In the genomic region with DNA sequence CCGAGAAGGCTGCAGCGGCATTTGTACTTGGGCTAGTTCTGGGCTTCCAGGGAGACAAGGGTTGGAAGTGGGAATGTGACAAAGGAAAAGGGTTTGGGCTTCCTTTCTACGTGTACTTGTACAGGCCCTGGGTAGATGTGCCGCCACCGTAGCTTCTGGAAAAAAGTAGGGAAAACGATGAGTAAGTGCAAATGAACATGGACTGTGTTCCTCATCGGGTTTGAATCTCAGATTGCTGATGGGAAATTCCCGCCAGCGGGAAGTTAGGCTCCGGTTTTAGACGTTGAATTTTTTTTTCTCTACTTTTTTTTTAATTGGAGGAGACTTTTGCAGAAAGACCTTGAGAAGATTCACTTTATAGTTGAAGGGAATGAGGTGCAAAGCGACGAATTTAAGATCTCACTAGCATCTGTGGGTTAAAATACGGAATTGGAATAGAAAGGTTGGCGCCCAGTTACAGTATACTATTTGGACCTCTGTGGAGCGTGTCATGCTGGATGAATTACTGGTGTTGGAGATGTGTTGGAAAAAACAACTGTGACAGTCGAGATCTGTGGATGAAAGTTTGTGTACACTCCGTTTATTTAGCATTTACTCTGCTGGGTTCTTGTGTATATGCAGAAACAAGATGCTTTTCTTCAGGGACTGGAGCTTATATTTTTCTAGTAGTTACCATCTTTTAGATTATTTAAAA, we compare ENCODE assay signal across 8 cellular contexts. TPM values are rescaled to one million over a fixed set of nuclear protein-coding genes. Genes with fewer than 3 reads are reported as not detected.
DNase-seq lines count a peak whose midpoint lies in the region; ATAC-seq, FAIRE-seq and TF ChIP-seq lines count a peak whose summit lies in the region.

No MANE protein-coding gene starts in this region.

- 2% methylated on average over 18 of the region's 18 CpGs for WGBS in GM12878 (ENCODE audit: insufficient coverage, insufficient replicate concordance, low lambda C conversion rate, missing lambda C conversion rate)
- 2% methylated on average over 18 of the region's 18 CpGs for WGBS in liver
- 0 to 1% methylated on average over 18 of the region's 18 CpGs for WGBS in tibial nerve, 2 donors

- intact Hi-C loops in GM12878 (cut with micrococcal nuclease; ENCODE audit: unreplicated experiment) = loop anchor here (5.0 to 10.0 kb wide), 2 partner anchors 521 to 618 kb away; partner anchors contain the start of genes ANXA6 and GM2A

- TSS peak; percentile 61 for BruUV-seq in GM12878 (replicated peaks; lab: Mats Ljungman, UMichigan)

- FAIRE-seq in GM12878 (lab: Jason Lieb, UNC) = no peak

- TF ChIP-seq RAD21 in GM12878 (IDR thresholded peaks at IDR 0.05; ENCODE audit: insufficient read depth, low read depth, low read length) = no peak
- no peak for TF ChIP-seq RAD21 in liver (IDR thresholded peaks at IDR 0.05)

- H4K20me1 ChIP-seq in DND-41 (ENCODE audit: insufficient read depth, low read length) (peaks cover 57% of the 10 kb centered on the region), GM12878 (ENCODE audit: control insufficient read depth, insufficient read depth) (peaks cover 8% of the 10 kb centered on the region)

- H2AFZ ChIP-seq in DND-41 (ENCODE audit: low read depth, low read length) = peak overlapping the region; percentile 63; the same call in 1 of the 2 replicates
- H2AFZ ChIP-seq in GM12878 (ENCODE audit: control insufficient read depth, low read depth, low read length) = no peak overlapping the region

- H3K79me2 ChIP-seq in DND-41 (ENCODE audit: insufficient read depth, low read length) (peaks cover 81% of the 10 kb centered on the region), GM12878 (ENCODE audit: control insufficient read depth, insufficient read depth, low read length) (peaks cover 76% of the 10 kb centered on the region)

- H3K9ac ChIP-seq in DND-41 (ENCODE audit: low read depth, low read length) = peak overlapping the region; percentile 98
- H3K9ac ChIP-seq in GM12878 (ENCODE audit: control insufficient read depth, insufficient read depth, low read length) = peak overlapping the region; percentile 93
- peak overlapping the region; percentile 51 to 83 for H3K9ac ChIP-seq in liver (ENCODE audit: low read depth in 1 of 2, low read length in 2 of 2)

- CTCF ChIA-PET in GM12878 (lab: Yijun Ruan, JAX) = interaction anchor here (0.6 to 2.8 kb wide), 13 partner anchors 17 to 732 kb away, joined by 3 to 17 read pairs (median 4); partner anchors contain the start of gene SLC36A1

- peak overlapping the region; percentile 94 for H3K27ac ChIP-seq in DND-41 (ENCODE audit: low read length)
- H3K27ac ChIP-seq in GM12878 (ENCODE audit: control insufficient read depth, insufficient read depth) = peak overlapping the region; percentile 89
- peak overlapping the region; percentile 79 to 96 for H3K27ac ChIP-seq in liver (ENCODE audit: low read depth in 1 of 2, low read length in 2 of 2)
- H3K27ac ChIP-seq in tibial nerve = peak overlapping the region; percentile 73 to 97 (median 92)

- TF ChIP-seq EP300 in GM12878 (IDR thresholded peaks at IDR 0.05; ENCODE audit: borderline replicate concordance in 1 of 2, control insufficient read depth in 1 of 2, low read depth in 2 of 2, low read length in 2 of 2) = no peak
- TF ChIP-seq EP300 in tibial nerve (IDR thresholded peaks at IDR 0.05) = no peak

- no peak for ATAC-seq in DND-41 (ENCODE audit: insufficient read depth, low read depth)
- ATAC-seq in GM12878 = no peak
- ATAC-seq in HG02642 (IDR thresholded peaks at IDR 0.05; ENCODE audit: poor library complexity, unreplicated experiment) = no peak

- in situ Hi-C loops in GM12878 (cut with MboI) = no loop called here

- H3K4me3 ChIP-seq in DND-41 (ENCODE audit: low read depth in 1 of 2, low read length in 2 of 2) (peak overlapping the region; percentile 93 to 95), GM12878 (peak overlapping the region; percentile 97), liver (ENCODE audit: low read depth in 1 of 3, low read length in 3 of 3) (peak overlapping the region; percentile 90 to 97 (median 94)), tibial nerve (peak overlapping the region; percentile 49 to 78 (median 74))
- H3K4me3 ChIP-seq in Jurkat, Clone E6-1 (ENCODE audit: low read length) = peak overlapping the region; percentile 99

- H3K27me3 ChIP-seq in DND-41 (ENCODE audit: insufficient read depth, low read length, poor library complexity) (no peaks in the 10 kb centered on the region), GM12878 (replicated peaks in 1 of 2; ENCODE audit: control insufficient read depth in 2 of 2, insufficient read depth in 2 of 2, low read length in 1 of 2) (no peaks in the 10 kb centered on the region), liver (ENCODE audit: control insufficient read depth in 4 of 4, insufficient read depth in 4 of 4, low read length in 3 of 4) (no peaks in the 10 kb centered on the region), tibial nerve (no peaks in the 10 kb centered on the region)

- peak overlapping the region; percentile 87 for H3K4me2 ChIP-seq in DND-41 (ENCODE audit: insufficient read depth, low read length)
- H3K4me2 ChIP-seq in GM12878 (ENCODE audit: control insufficient read depth, insufficient read depth) = peak overlapping the region; percentile 71

- TF ChIP-seq POLR2A in GM12878 (IDR thresholded peaks at IDR 0.05; ENCODE audit: low read depth, low read length) = no peak
- no peak for TF ChIP-seq POLR2A in tibial nerve (IDR thresholded peaks at IDR 0.05)

- POLR2A ChIA-PET in GM12878 (lab: Charles Lee) = interaction anchor here (0.6 to 10.0 kb wide), 5 partner anchors 17 to 111 kb away, joined by 3 to 241 read pairs (median 3); partner anchors contain the start of gene ATOX1

- H3K36me3 ChIP-seq in DND-41 (ENCODE audit: insufficient read depth, low read length) (peaks cover 47% of the 10 kb centered on the region), GM12878 (ENCODE audit: control insufficient read depth in 2 of 2, insufficient read depth in 2 of 2, low read length in 1 of 2) (peaks cover 0 to 5% of the 10 kb centered on the region in 2 experiments; a peak in 2 of 4 replicates), liver (ENCODE audit: control insufficient read depth in 4 of 4, insufficient read depth in 3 of 4, low read depth in 1 of 4, low read length in 3 of 4) (peaks cover 0 to 6% (median 0%) of the 10 kb centered on the region in 4 donors), tibial nerve (no peaks in the 10 kb centered on the region)

- no peaks in the 10 kb centered on the region for H3K9me3 ChIP-seq in DND-41 (ENCODE audit: insufficient read depth, low read length, severe bottlenecking)
- H3K9me3 ChIP-seq in GM12878 (replicated peaks; ENCODE audit: control insufficient read depth, insufficient read depth, low read length) = no peaks in the 10 kb centered on the region
- no peaks in the 10 kb centered on the region for H3K9me3 ChIP-seq in liver (ENCODE audit: control insufficient read depth in 4 of 4, low read length in 3 of 4)
- no peaks in the 10 kb centered on the region for H3K9me3 ChIP-seq in tibial nerve

- no peak for DNase-seq in DND-41
- DNase-seq in Jurkat, Clone E6-1 (ENCODE audit: low read depth, low spot score) = no peak
- no peak for DNase-seq in GM12878 (ENCODE audit: low read depth, low spot score)
- DNase-seq in tibial nerve (ENCODE audit: low spot score in 2 of 2) = no peak
- no peak for DNase-seq in DMS53 (lab: John Stamatoyannopoulos, UW)
- no peak for DNase-seq in NCI-H2029 (lab: John Stamatoyannopoulos, UW)

- peaks cover 58% of the 10 kb centered on the region for H3K4me1 ChIP-seq in DND-41 (ENCODE audit: insufficient read depth, low read length)
- H3K4me1 ChIP-seq in GM12878 (ENCODE audit: control insufficient read depth, insufficient read depth, low read length) = peaks cover 10% of the 10 kb centered on the region
- peaks cover 9 to 51% (median 31%) of the 10 kb centered on the region in 4 donors for H3K4me1 ChIP-seq in liver (ENCODE audit: control insufficient read depth in 4 of 4, insufficient read depth in 4 of 4, low read length in 3 of 4)
- H3K4me1 ChIP-seq in tibial nerve = peaks cover 0 to 54% (median 44%) of the 10 kb centered on the region in 4 donors

- no peak for TF ChIP-seq CTCF in DND-41 (IDR thresholded peaks at IDR 0.05; ENCODE audit: borderline replicate concordance, extremely low read depth, low read length, poor library complexity, severe bottlenecking)
- no peak for TF ChIP-seq CTCF in GM12878 (IDR thresholded peaks at IDR 0.05 in 2 of 3, conservative IDR thresholded peaks at IDR 0.05 in 1 of 3; ENCODE audit: control insufficient read depth in 2 of 3, extremely low read depth in 1 of 3, insufficient read depth in 1 of 3, low read depth in 3 of 3, low read length in 3 of 3)
- no peak for TF ChIP-seq CTCF in liver (IDR thresholded peaks at IDR 0.05; ENCODE audit: low read depth, low read length, missing input control)
- TF ChIP-seq CTCF in tibial nerve (IDR thresholded peaks at IDR 0.05) = no peak

- RAD21 ChIA-PET in GM12878 (lab: Charles Lee; ENCODE audit: unreplicated experiment) = interaction anchor here (0.8 to 6.4 kb wide), 8 partner anchors 8 to 121 kb away, joined by 3 to 90 read pairs (median 10); partner anchors contain the start of gene ATOX1

- SMC1A ChIA-PET in GM12878 (lab: Charles Lee; ENCODE audit: uncharacterized antibody, unreplicated experiment) = interaction anchor here (0.7 to 6.5 kb wide), 14 partner anchors 9 to 125 kb away, joined by 3 to 84 read pairs (median 8); partner anchors contain the start of gene ATOX1

RNA-seq across cellular contexts. Expression of gene G3BP1, which starts 1.3 kb away (rescaled TPM):
- 139 TPM for polyA plus RNA-seq in Jurkat, Clone E6-1 (2012; ENCODE audit: insufficient read depth, insufficient read length)
- 192 and 198 TPM in 2 replicates for total RNA-seq in GM12878 (2013; cell fraction: nucleolus; rRNA removed)
- 137 and 148 TPM in 2 replicates for total RNA-seq in GM12878 (2014; rRNA removed)
- 182 and 190 TPM in 2 replicates for total RNA-seq in GM12878 (2014; rRNA removed; fragmentation: Illumina TruSeq; extraction: Trizol)
- total RNA-seq in GM12878 (2021) = 255 and 269 TPM in 2 replicates
- polyA plus RNA-seq in GM12878 (2011; ENCODE audit: low read depth) = 39.6 TPM
- 113 and 119 TPM in 2 replicates for polyA plus RNA-seq in GM12878 (2011; rRNA removed)
- polyA plus RNA-seq in GM12878 (2011; cell fraction: cytosol; rRNA removed) = 57.4 and 66.1 TPM in 2 replicates
- 40.4 and 54.9 TPM in 2 replicates for polyA plus RNA-seq in GM12878 (2011; cell fraction: nucleus; rRNA removed)
- polyA plus RNA-seq in GM12878 (2012) = 70.4 and 72.8 TPM in 2 replicates
- polyA plus RNA-seq in GM12878 (2014; fragmentation: Illumina TruSeq; extraction: Trizol) = 158 TPM in 2 replicates
- 10 to 100 TPM; 49.7 to 52.7 TPM for polyA plus RNA-seq in GM12878 (2014; fragmentation: Nextera tagmentation; extraction: Ambion mirVana)
- 86.7 and 87.0 TPM in 2 replicates for polyA plus RNA-seq in GM12878 (2014; rRNA removed)
- 100 to 1,000 TPM; 416 to 438 TPM for polyA plus RNA-seq in GM12878 (2016; fragmentation: Nextera tagmentation; extraction: Ambion mirVana)
- polyA minus RNA-seq in GM12878 (2011; rRNA and poly(A)+ RNA removed) = 140 and 194 TPM in 2 replicates
- polyA minus RNA-seq in GM12878 (2011; cell fraction: cytosol; rRNA and poly(A)+ RNA removed) = 67.5 and 113 TPM in 2 replicates
- 80.6 and 162 TPM in 2 replicates for polyA minus RNA-seq in GM12878 (2011; cell fraction: nucleus; rRNA and poly(A)+ RNA removed)
- 100 to 1,000 TPM in 1 of 2 donors, 10 to 100 TPM in 1; 71.9 to 144 TPM for total RNA-seq in liver
- polyA plus RNA-seq in liver = 10 to 100 TPM; 26.9 to 53.5 TPM
- 10 to 100 TPM; 78.2 to 86.7 (median 84.3) TPM for total RNA-seq in tibial nerve

RNA-seq across cellular contexts. Expression of gene ATOX1, which starts 14.6 kb away (rescaled TPM):
- polyA plus RNA-seq in Jurkat, Clone E6-1 (2012; ENCODE audit: insufficient read depth, insufficient read length) = 114 TPM
- total RNA-seq in GM12878 (2013; cell fraction: nucleolus; rRNA removed) = 94.2 and 105 TPM in 2 replicates
- total RNA-seq in GM12878 (2014; rRNA removed) (136 and 139 TPM in 2 replicates), GM12878 (2014; rRNA removed; fragmentation: Illumina TruSeq; extraction: Trizol) (130 and 139 TPM in 2 replicates), GM12878 (2021) (140 and 158 TPM in 2 replicates), liver (10 to 100 TPM; 25.9 to 49.0 TPM), tibial nerve (100 to 1,000 TPM in 1 of 4 donors, 10 to 100 TPM in 3; 43.7 to 108 (median 98.5) TPM)
- 89.5 TPM for polyA plus RNA-seq in GM12878 (2011; ENCODE audit: low read depth)
- polyA plus RNA-seq in GM12878 (2011; rRNA removed) (94.4 and 161 TPM in 2 replicates), GM12878 (2014; fragmentation: Illumina TruSeq; extraction: Trizol) (138 and 231 TPM in 2 replicates), GM12878 (2014; fragmentation: Nextera tagmentation; extraction: Ambion mirVana) (100 to 1,000 TPM; 576 to 642 TPM), GM12878 (2014; rRNA removed) (237 and 259 TPM in 2 replicates), GM12878 (2016; fragmentation: Nextera tagmentation; extraction: Ambion mirVana) (100 to 1,000 TPM; 377 to 419 TPM), liver (100 to 1,000 TPM; 142 to 307 TPM)
- polyA plus RNA-seq in GM12878 (2011; cell fraction: cytosol; rRNA removed) = 375 and 451 TPM in 2 replicates
- polyA plus RNA-seq in GM12878 (2011; cell fraction: nucleus; rRNA removed) = 134 and 141 TPM in 2 replicates
- polyA plus RNA-seq in GM12878 (2012) = 153 and 189 TPM in 2 replicates
- 179 and 269 TPM in 2 replicates for polyA minus RNA-seq in GM12878 (2011; rRNA and poly(A)+ RNA removed)
- 52.4 and 56.0 TPM in 2 replicates for polyA minus RNA-seq in GM12878 (2011; cell fraction: cytosol; rRNA and poly(A)+ RNA removed)
- polyA minus RNA-seq in GM12878 (2011; cell fraction: nucleus; rRNA and poly(A)+ RNA removed) = 54.5 and 83.6 TPM in 2 replicates
